In genomic region chr14:18688346-18688745, GRCh38 we compare ENCODE assay signal across 2 cellular contexts.
TF ChIP-seq lines count a peak whose summit lies in the region.

No MANE protein-coding gene starts in this region.

TF ChIP-seq in SK-N-SH treated with all-trans-retinoic acid at 6 μM for 48 hours, 23 proteins besides CTCF, POLR2A, EP300 and RAD21 (continued from another document):
- TF ChIP-seq ZNF565 (CRISPR knock-in tag; conservative IDR thresholded peaks at IDR 0.05; ENCODE audit: low read depth) (no peak), OSR1 (CRISPR knock-in tag; IDR thresholded peaks at IDR 0.05) (no peak), CREB5 (CRISPR knock-in tag; IDR thresholded peaks at IDR 0.05; ENCODE audit: low read depth) (no peak), TOX (CRISPR knock-in tag; IDR thresholded peaks at IDR 0.05; ENCODE audit: borderline replicate concordance) (no peak), PPARA (CRISPR knock-in tag; IDR thresholded peaks at IDR 0.05; ENCODE audit: borderline replicate concordance) (no peak), POU6F1 (CRISPR knock-in tag; IDR thresholded peaks at IDR 0.05; ENCODE audit: borderline replicate concordance, low read depth) (no peak), RARB (CRISPR knock-in tag; IDR thresholded peaks at IDR 0.05) (no peak), ZNF70 (CRISPR knock-in tag; IDR thresholded peaks at IDR 0.05) (no peak), ZFP3 (CRISPR knock-in tag; IDR thresholded peaks at IDR 0.05) (no peak), GLIS3 (CRISPR knock-in tag; IDR thresholded peaks at IDR 0.05) (no peak), ZFP30 (CRISPR knock-in tag; IDR thresholded peaks at IDR 0.05) (no peak)

TF ChIP-seq in SK-N-SH, 30 proteins besides CTCF, POLR2A, EP300 and RAD21 (continued from another document):
- TF ChIP-seq USF1 (IDR thresholded peaks at IDR 0.05; ENCODE audit: borderline replicate concordance, low read depth) (no peak), REST (IDR thresholded peaks at IDR 0.05; ENCODE audit: low read depth, low read length) (no peak), RFX5 (IDR thresholded peaks at IDR 0.05; ENCODE audit: low read length) (no peak), MXI1 (IDR thresholded peaks at IDR 0.05; ENCODE audit: low read depth, low read length) (no peak), JUND (IDR thresholded peaks at IDR 0.05) (no peak), TAF1 (IDR thresholded peaks at IDR 0.05; ENCODE audit: borderline replicate concordance, low read depth, low read length) (no peak), ELF1 (IDR thresholded peaks at IDR 0.05) (no peak)
TF ChIP-seq in SK-N-SH: peak in this region for 0.
